Comparison of ENCODE assay signal across 16 cellular contexts in the genomic region with DNA sequence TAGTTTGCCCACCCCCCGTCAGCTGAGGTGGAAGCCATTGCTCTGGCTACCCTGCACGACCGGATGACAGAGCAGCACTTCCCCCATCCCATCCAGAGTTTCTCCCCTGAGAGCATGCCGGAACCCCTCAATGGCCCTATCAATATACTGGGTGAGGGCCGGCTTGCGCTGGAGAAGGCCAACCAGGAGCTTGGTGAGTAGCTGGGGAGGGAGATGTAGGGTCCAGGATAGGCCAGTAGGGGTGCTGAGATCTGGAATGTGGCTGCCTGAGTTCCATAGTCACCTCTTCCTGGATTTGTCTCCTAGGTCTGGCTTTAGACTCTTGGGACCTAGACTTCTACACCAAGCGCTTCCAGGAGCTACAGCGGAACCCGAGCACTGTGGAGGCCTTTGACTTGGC.
A peak's percentile ranks its signal among the peaks of the same experiment; 100 is the strongest.
DNase-seq lines count a peak whose midpoint lies in the region; ATAC-seq and TF ChIP-seq lines count a peak whose summit lies in the region.
"Had no signal": no experiment of that assay in that cellular context is flagged by ENCODE, and none has a peak within 500 bp of the region (broad histone marks: within the 10 kb centered on the region; RNA-seq: fewer than 3 reads in every experiment).

No MANE protein-coding gene starts in this region.

- H3K36me3 ChIP-seq in WERI-Rb-1 = peaks cover 60% of the 10 kb centered on the region

- H3K27me3 ChIP-seq in WERI-Rb-1 (ENCODE audit: insufficient read depth, low read depth, severe bottlenecking) = no peaks in the 10 kb centered on the region
- H3K27me3 ChIP-seq: sigmoid colon had no signal

- ATAC-seq in GM21737 (IDR thresholded peaks at IDR 0.05; ENCODE audit: unreplicated experiment) = no peak
- ATAC-seq: activated CD8-positive, alpha-beta T cell treated with anti-CD3 and anti-CD28 coated beads for 36 hours; mucosa of descending colon had no signal

- H3K4me3 ChIP-seq in GM12864 (ENCODE audit: low read depth, low read length) = no peak overlapping the region
- no peak overlapping the region for H3K4me3 ChIP-seq in WERI-Rb-1 (ENCODE audit: low read depth, low read length)
- H3K4me3 ChIP-seq: mucosa of descending colon, sigmoid colon had no signal

- DNase-seq in GM12864 (ENCODE audit: low read depth) (no peak), WERI-Rb-1 (no peak), iris pigment epithelial cell (ENCODE audit: low read depth) (peak; percentile 8)
- no peak for DNase-seq in activated naive CD4-positive, alpha-beta T cell (lab: John Stamatoyannopoulos, UW)
- DNase-seq: activated CD8-positive, alpha-beta T cell treated with anti-CD3 and anti-CD28 coated beads for 36 hours; head of caudate nucleus; islet precursor cell; mucosa of descending colon; NCI-H1092 treated with DMSO at 0.1 percent for 48 hours; NCI-H2171; nucleus accumbens; RPMI8226; sigmoid colon had no signal

- H3K9me3 ChIP-seq in WERI-Rb-1 (ENCODE audit: severe bottlenecking) = no peaks in the 10 kb centered on the region
- H3K9me3 ChIP-seq: mucosa of descending colon, sigmoid colon had no signal

- no peak overlapping the region for H3K27ac ChIP-seq in WERI-Rb-1
- H3K27ac ChIP-seq: KMS-11, sigmoid colon, VCaP had no signal

- TF ChIP-seq CTCF in GM12864 (IDR thresholded peaks at IDR 0.05; ENCODE audit: low read depth, low read length, missing control alignments) = peak; percentile 8
- TF ChIP-seq CTCF in WERI-Rb-1 (IDR thresholded peaks at IDR 0.05; ENCODE audit: low read depth, low read length) = peak; percentile 38; the same call in 1 of the 2 replicates
